Comparison of ENCODE assay signal across 1 cellular context in genomic region chr1:43367026-43367903, GRCh38.
A peak's percentile ranks its signal among the peaks of the same experiment; 100 is the strongest.
TF ChIP-seq lines count a peak whose summit lies in the region.

No MANE protein-coding gene starts in this region.

TF ChIP-seq in HEK293, 187 proteins besides CTCF, POLR2A, EP300 and RAD21 (continued from another document):
- TF ChIP-seq ZNF692 (tag by site-specific recombination; IDR thresholded peaks at IDR 0.05) (no peak), EGR2 (tag by site-specific recombination; IDR thresholded peaks at IDR 0.05; ENCODE audit: low read depth) (peak; percentile 88), ZNF423 (tag by site-specific recombination; IDR thresholded peaks at IDR 0.05) (peak; percentile 62), ZBTB26 (tag by site-specific recombination; optimal IDR thresholded peaks at IDR 0.05) (peak; percentile 30), KLF1 (tag by site-specific recombination; IDR thresholded peaks at IDR 0.05) (peak; percentile 98), ZFHX2 (tag by site-specific recombination; conservative IDR thresholded peaks at IDR 0.05) (peak; percentile 90), ZBTB48 (tag by site-specific recombination; IDR thresholded peaks at IDR 0.05) (peak; percentile 9; the same call in 1 of the 2 replicates), KLF8 (tag by site-specific recombination; IDR thresholded peaks at IDR 0.05) (0 out of 2 replicates have a peak, but pooled peaks have one; percentile 37), SP3 (tag by site-specific recombination; IDR thresholded peaks at IDR 0.05) (peak; percentile 90), SP2 (tag by site-specific recombination; IDR thresholded peaks at IDR 0.05) (peak; percentile 70), ZNF398 (tag by site-specific recombination; IDR thresholded peaks at IDR 0.05) (peak; percentile 93)
TF ChIP-seq in HEK293: peak in this region for 13.
